23 cellular contexts compared by ENCODE assay signal in the genomic region with DNA sequence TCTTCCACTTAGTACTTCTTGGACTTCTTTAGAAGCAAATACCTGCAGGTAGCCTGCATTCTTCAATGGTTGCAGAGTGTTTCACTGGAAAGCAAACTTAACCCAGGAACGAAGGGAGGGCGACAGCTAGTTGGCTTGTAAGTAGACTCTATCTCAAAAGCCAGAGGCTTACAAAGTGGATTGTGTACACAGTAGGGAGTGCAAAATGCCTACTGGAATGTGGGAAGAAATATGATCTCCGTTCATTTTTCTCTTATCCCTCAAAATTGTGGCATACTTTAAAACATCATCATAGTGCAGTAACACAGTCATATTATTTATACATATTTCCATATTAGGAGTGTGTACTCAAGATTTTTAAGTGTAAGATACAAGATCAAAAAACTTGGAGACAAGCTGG.
"Had no signal": no experiment of that assay in that cellular context is flagged by ENCODE, and none has a peak within 500 bp of the region (broad histone marks: within the 10 kb centered on the region; RNA-seq: fewer than 3 reads in every experiment).

No MANE protein-coding gene starts in this region.

- H3K27ac Mint-ChIP-seq: nephron; neural progenitor cell; progenitor cell of endocrine pancreas; stimulated activated naive B cell treated with anti-CD40 and anti-IgM and Interleukin-4, amounts not matched to agents 10 μg/mL and 1 μg/mL and 100 μg/mL, for 72 hours; stimulated activated naive CD8-positive, alpha-beta T cell treated with anti-CD3 and anti-CD28 coated beads, Interleukin-15, Interleukin-2, amounts not matched to agents 100 ng/mL and 50 ng/mL, for 24 hours had no signal

- H3K36me3 ChIP-seq: gastrocnemius medialis, neural progenitor cell, suprapubic skin, transverse colon, upper lobe of right lung, uterus had no signal

- H3K9ac ChIP-seq: neural progenitor cell, parathyroid adenoma had no signal

- H3K4me2 ChIP-seq: neural progenitor cell had no signal

- H3K4me3 ChIP-seq: dorsolateral prefrontal cortex, gastrocnemius medialis, neural progenitor cell, right lobe of liver, suprapubic skin, transverse colon, upper lobe of right lung, uterus had no signal

- H3K27ac ChIP-seq: dorsolateral prefrontal cortex, gastrocnemius medialis, neural progenitor cell, parathyroid adenoma, right lobe of liver, suprapubic skin, transverse colon, upper lobe of right lung, uterus had no signal

- DNase-seq: cortex of kidney; dorsolateral prefrontal cortex; effector CD4-positive, alpha-beta T cell; foreskin fibroblast; gastrocnemius medialis; head of caudate nucleus; kidney; midbrain; naive thymus-derived CD4-positive, alpha-beta T cell; right lobe of liver; small intestine; stimulated activated CD4-positive, alpha-beta T cell treated with anti-CD3 and anti-CD28 coated beads, Interleukin-15, amount 100 ng/mL, for 24 hours; stimulated activated CD4-positive, alpha-beta T cell treated with anti-CD3 and anti-CD28 coated beads, Interleukin-2, amount 100 ng/mL, for 48 hours; stimulated activated naive B cell treated with anti-CD40 and anti-IgM and Interleukin-4, amounts not matched to agents 10 μg/mL and 1 μg/mL and 100 μg/mL, for 72 hours; transverse colon; upper lobe of right lung; uterus had no signal

- ATAC-seq: naive thymus-derived CD4-positive, alpha-beta T cell; stimulated activated naive B cell treated with anti-CD40 and anti-IgM and Interleukin-4, amounts not matched to agents 10 μg/mL and 1 μg/mL and 100 μg/mL, for 72 hours had no signal

- H3K4me1 ChIP-seq: gastrocnemius medialis, neural progenitor cell, parathyroid adenoma, suprapubic skin, transverse colon, uterus had no signal

- H2AFZ ChIP-seq: neural progenitor cell, parathyroid adenoma had no signal

- H3K27me3 Mint-ChIP-seq: progenitor cell of endocrine pancreas had no signal

- H3K4me3 Mint-ChIP-seq: naive thymus-derived CD4-positive, alpha-beta T cell; nephron; neural progenitor cell; stimulated activated naive B cell treated with anti-CD40 and anti-IgM and Interleukin-4, amounts not matched to agents 10 μg/mL and 1 μg/mL and 100 μg/mL, for 72 hours; stimulated activated naive CD8-positive, alpha-beta T cell treated with anti-CD3 and anti-CD28 coated beads, Interleukin-15, Interleukin-2, amounts not matched to agents 100 ng/mL and 50 ng/mL, for 24 hours had no signal

- H3K27me3 ChIP-seq: dorsolateral prefrontal cortex, neural progenitor cell, right lobe of liver, suprapubic skin, transverse colon, upper lobe of right lung, uterus had no signal

- H3K36me3 Mint-ChIP-seq: neural progenitor cell had no signal

- H3K79me2 ChIP-seq: parathyroid adenoma had no signal

- H3K9me3 ChIP-seq: gastrocnemius medialis, right lobe of liver, suprapubic skin, upper lobe of right lung, uterus had no signal
